Comparison of ENCODE assay signal across 26 cellular contexts in genomic region chr1:9597361-9598315, GRCh38.
"Had no signal": no experiment of that assay in that cellular context is flagged by ENCODE, and none has a peak within 500 bp of the region (broad histone marks: within the 10 kb centered on the region; RNA-seq: fewer than 3 reads in every experiment).

No MANE protein-coding gene starts in this region.

- DNase-seq: activated B cell treated with CpG ODN at 0.5 μM for 24 hours; activated CD4-positive, alpha-beta memory T cell treated with anti-CD3 and anti-CD28 coated beads, Interleukin-2, amount 10 ng/mL, durations not matched to agents 7 days and 5 days; activated CD4-positive, alpha-beta T cell treated with anti-CD3 and anti-CD28 coated beads for 1 hour; activated CD4-positive, alpha-beta T cell treated with anti-CD3 and anti-CD28 coated beads, Interleukin-2, amount 50 U/mL, for 1 hour; activated effector memory CD4-positive, alpha-beta T cell treated with anti-CD3 and anti-CD28 coated beads, Interleukin-2, amount 50 U/mL, for 16 hours; activated naive CD4-positive, alpha-beta T cell treated with Interleukin-2 at 50 U/mL for 16 hours; activated naive CD8-positive, alpha-beta T cell treated with anti-CD3 and anti-CD28 coated beads, Interleukin-2, amount 50 U/mL, for 24 hours; activated T-cell treated with anti-CD3 and anti-CD28 coated beads, Interleukin-2, amount 50 U/mL, for 1 hour; amniotic stem cell; cerebellar nuclear complex; Karpas-422; MM.1S; NCI-H1105; NCI-H1436; NCI-H1694 treated with DMSO at 0.1 percent for 48 hours; NCI-H2029 treated with DMSO at 0.1 percent for 48 hours; NCI-H345; NCI-H510A; NCI-H526 treated with DMSO at 0.1 percent for 48 hours; NCI-H82; OCI-M1; SHP77; T-helper 9 cell had no signal

- H3K27me3 ChIP-seq: cardiac muscle cell, Peyer's patch had no signal

- H3K9me3 ChIP-seq: Peyer's patch had no signal

- H3K4me3 ChIP-seq: cardiac muscle cell, Peyer's patch had no signal

- H3K27ac ChIP-seq: cardiac muscle cell, Peyer's patch had no signal

- ATAC-seq: activated naive CD4-positive, alpha-beta T cell treated with anti-CD3 and anti-CD28 coated beads, Interleukin-2, amount 50 U/mL, for 72 hours; activated naive CD8-positive, alpha-beta T cell treated with anti-CD3 and anti-CD28 coated beads, Interleukin-2, amount 50 U/mL, for 24 hours had no signal
